1 cellular context compared by ENCODE assay signal in genomic region chr1:67784545-67785186, GRCh38.
TF ChIP-seq lines count a peak whose summit lies in the region.

No MANE protein-coding gene starts in this region.

TF ChIP-seq in WTC11, 78 proteins besides CTCF, POLR2A, EP300 and RAD21 (continued from another document):
- no peak for TF ChIP-seq PRDM15 (CRISPR knock-in tag; IDR thresholded peaks at IDR 0.05)
